Comparison of ENCODE assay signal across 1 cellular context in genomic region chr7:103348959-103349358, GRCh38.
TF ChIP-seq lines count a peak whose summit lies in the region.

No MANE protein-coding gene starts in this region.

TF ChIP-seq in endothelial cell of umbilical vein, 7 proteins besides CTCF, POLR2A, EP300 and RAD21 (continued from another document):
- TF ChIP-seq GATA2 (IDR thresholded peaks at IDR 0.05; ENCODE audit: insufficient read depth, insufficient read length, low read depth, low read length): no peak
- no peak for TF ChIP-seq JUN (IDR thresholded peaks at IDR 0.05; ENCODE audit: borderline replicate concordance, insufficient read depth, insufficient read length, low read depth)
- no peak for TF ChIP-seq MAX (IDR thresholded peaks at IDR 0.05; ENCODE audit: insufficient read depth, insufficient read length)
- no peak for TF ChIP-seq MYC (IDR thresholded peaks at IDR 0.05; ENCODE audit: low read depth, low read length)
- no peak for TF ChIP-seq EZH2 (IDR thresholded peaks at IDR 0.05; ENCODE audit: borderline replicate concordance, low read depth, low read length, severe bottlenecking)
